Comparison of ENCODE assay signal across 1 cellular context in the genomic region with DNA sequence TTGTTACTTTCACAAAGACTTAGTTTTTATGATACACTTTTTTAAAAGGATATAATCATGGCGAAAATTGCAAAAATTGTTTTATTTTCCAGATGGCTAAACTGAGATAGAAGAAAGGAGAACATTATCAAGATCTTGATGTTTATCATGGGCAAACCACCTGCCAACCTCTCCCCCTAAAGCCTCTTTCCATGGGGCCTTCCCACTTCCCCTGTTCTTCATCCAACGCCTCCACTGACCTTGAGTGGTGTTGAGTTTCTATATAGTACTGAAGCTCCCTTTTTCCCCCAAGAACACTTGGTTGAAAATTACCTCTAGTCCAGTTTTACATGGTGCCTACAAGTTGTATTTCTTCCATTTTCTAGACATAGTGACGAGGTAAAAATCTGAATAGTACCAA.
TF ChIP-seq lines count a peak whose summit lies in the region.

No MANE protein-coding gene starts in this region.

TF ChIP-seq in K562, 482 proteins besides CTCF, POLR2A, EP300 and RAD21:
- TF ChIP-seq FOXJ2 (tag; IDR thresholded peaks at IDR 0.05) (0 out of 2 replicates have a peak, but pooled peaks have one; percentile 54), ATF1 (CRISPR knock-in tag; IDR thresholded peaks at IDR 0.05) (no peak), ATF1 (tag; IDR thresholded peaks at IDR 0.05) (0 out of 2 replicates have a peak, but pooled peaks have one; percentile 0), NR2C2 (CRISPR knock-in tag; IDR thresholded peaks at IDR 0.05) (no peak), NR2C2 (tag; IDR thresholded peaks at IDR 0.05) (0 out of 2 replicates have a peak, but pooled peaks have one; percentile 26), PHF8 (IDR thresholded peaks at IDR 0.05; ENCODE audit: borderline replicate concordance, low read length) (no peak), TAF9B (IDR thresholded peaks at IDR 0.05; ENCODE audit: partially characterized antibody) (peak; percentile 10), SPI1 (IDR thresholded peaks at IDR 0.05; ENCODE audit: borderline replicate concordance, low read depth, low read length) (peak; percentile 36; the same call in 1 of the 2 replicates)
